21 cellular contexts compared by ENCODE assay signal in the genomic region with DNA sequence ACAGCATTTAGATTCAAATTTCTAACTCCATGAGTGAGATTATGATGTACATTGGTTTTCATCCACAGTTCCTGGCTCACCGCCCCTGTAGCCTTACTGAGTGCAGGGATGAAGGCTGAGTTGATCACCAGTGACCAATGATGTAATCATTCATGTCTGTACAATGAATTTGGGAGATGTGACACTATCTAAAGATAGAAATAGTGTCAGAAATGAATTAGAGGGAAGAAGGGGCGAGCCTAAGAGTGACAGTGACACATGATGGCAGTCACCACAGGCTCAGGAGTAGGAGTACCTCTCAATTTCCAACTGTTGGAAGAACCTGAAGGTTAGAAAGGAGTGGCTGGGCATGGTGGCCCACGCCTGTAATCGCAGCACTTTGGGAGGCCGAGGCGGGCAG. TPM values are rescaled to one million over a fixed set of nuclear protein-coding genes. Genes with fewer than 3 reads are reported as not detected.
DNase-seq lines count a peak whose midpoint lies in the region; ATAC-seq, FAIRE-seq and TF ChIP-seq lines count a peak whose summit lies in the region.
"Had no signal": no experiment of that assay in that cellular context is flagged by ENCODE, and none has a peak within 500 bp of the region (broad histone marks: within the 10 kb centered on the region; RNA-seq: fewer than 3 reads in every experiment).

No MANE protein-coding gene starts in this region.

- H3K4me3 Mint-ChIP-seq in effector memory CD8-positive, alpha-beta T cell = no peak overlapping the region
- no peak overlapping the region for H3K4me3 Mint-ChIP-seq in stimulated activated effector memory CD8-positive, alpha-beta T cell treated with anti-CD3 and anti-CD28 coated beads, Interleukin-12 subunit alpha, Interleukin-12 subunit beta, amount 100 ng/mL, for 72 hours
- H3K4me3 Mint-ChIP-seq: HFFc6 had no signal

- intact Hi-C loops in HepG2 (cut with micrococcal nuclease; ENCODE audit: unreplicated experiment) = no loop called here
- intact Hi-C loops in right lobe of liver (cut with DNase I) = no loop called here

- TF ChIP-seq RAD21 in HepG2 (CRISPR knock-in tag; IDR thresholded peaks at IDR 0.05) = no peak

- H3K4me1 Mint-ChIP-seq in effector memory CD8-positive, alpha-beta T cell (ENCODE audit: low read depth in 2 of 2) = peaks cover 28 to 54% of the 10 kb centered on the region in 2 donors
- peaks cover 41% of the 10 kb centered on the region for H3K4me1 Mint-ChIP-seq in stimulated activated effector memory CD8-positive, alpha-beta T cell treated with anti-CD3 and anti-CD28 coated beads, Interleukin-12 subunit alpha, Interleukin-12 subunit beta, amount 100 ng/mL, for 72 hours

- WGBS in HepG2 (ENCODE audit: low lambda C conversion rate) = 83% methylated on average over 6 of the region's 6 CpGs
- WGBS in right lobe of liver (ENCODE audit: insufficient coverage, low coverage, low lambda C conversion rate, missing lambda C conversion rate) = 45% methylated on average over 2 of the region's 6 CpGs

- no peaks in the 10 kb centered on the region for H3K9me3 Mint-ChIP-seq in effector memory CD8-positive, alpha-beta T cell
- H3K9me3 Mint-ChIP-seq in stimulated activated effector memory CD8-positive, alpha-beta T cell treated with anti-CD3 and anti-CD28 coated beads, Interleukin-12 subunit alpha, Interleukin-12 subunit beta, amount 100 ng/mL, for 72 hours = no peaks in the 10 kb centered on the region
- H3K9me3 Mint-ChIP-seq: HFFc6 had no signal

- peak overlapping the region; percentile 22 to 66 for H3K27ac Mint-ChIP-seq in effector memory CD8-positive, alpha-beta T cell
- H3K27ac Mint-ChIP-seq in stimulated activated effector memory CD8-positive, alpha-beta T cell treated with anti-CD3 and anti-CD28 coated beads, Interleukin-12 subunit alpha, Interleukin-12 subunit beta, amount 100 ng/mL, for 72 hours = peak overlapping the region; percentile 67
- H3K27ac Mint-ChIP-seq: HFFc6 had no signal

- DNase-seq in HepG2 (ENCODE audit: low spot score) (no peak), right lobe of liver (no peak), RKO (ENCODE audit: low spot score) (peak; percentile 19), left lobe of liver (ENCODE audit: low spot score) (no peak)
- DNase-seq in effector memory CD8-positive, alpha-beta T cell = no peak
- DNase-seq in stimulated activated effector memory CD8-positive, alpha-beta T cell treated with anti-CD3 and anti-CD28 coated beads, Interleukin-12 subunit alpha, Interleukin-12 subunit beta, amount 100 ng/mL, for 72 hours (ENCODE audit: low spot score in 2 of 2) = no peak
- no peak for DNase-seq in stimulated activated CD8-positive, alpha-beta memory T cell treated with anti-CD3 and anti-CD28 coated beads, Interleukin-4, amount 100 ng/mL, for 48 hours
- DNase-seq in activated effector memory CD4-positive, alpha-beta T cell treated with anti-CD3 and anti-CD28 coated beads, Interleukin-2, amount 50 U/mL, for 16 hours = no peak
- DNase-seq: DMS79 treated with DMSO at 0.1 percent for 48 hours, H7, HFFc6, Karpas-422, MG63, NCI-H1048, NCI-H1436, NCI-H1930, NCI-H526 treated with DMSO at 0.1 percent for 48 hours had no signal

- H3K4me1 ChIP-seq in HepG2 (ENCODE audit: insufficient read depth, low read length) (peaks cover 18% of the 10 kb centered on the region), right lobe of liver (peaks cover 0 to 13% (median 0%) of the 10 kb centered on the region in 4 donors)

- in situ Hi-C loops in HepG2 (cut with HindIII; ENCODE audit: extremely low pct_ligation_motif_present, low pct_unique_long_range_greater_than_20kb) = loop anchor here (25.0 kb wide), 1 partner anchor 1706 kb away; no protein-coding TSS in a partner anchor

- H2AFZ ChIP-seq in HepG2 (ENCODE audit: low read length) = no peak overlapping the region

- no peak for TF ChIP-seq POLR2A in HepG2 (IDR thresholded peaks at IDR 0.05; ENCODE audit: insufficient read depth in 1 of 2, low read depth in 2 of 2, low read length in 2 of 2)
- TF ChIP-seq POLR2A in right lobe of liver (IDR thresholded peaks at IDR 0.05) = no peak

- H3K79me2 ChIP-seq in HepG2 (ENCODE audit: insufficient read depth, low read length) = peaks cover 35% of the 10 kb centered on the region

- no peak for FAIRE-seq in HepG2 (lab: Jason Lieb, UNC)
- FAIRE-seq: A549 had no signal

- H3K36me3 ChIP-seq in HepG2 (replicated peaks in 1 of 2; ENCODE audit: control insufficient read depth in 1 of 2, insufficient read depth in 2 of 2, low read length in 2 of 2) (0 out of 5 replicates have a peak, but pooled peaks cover 0 to 4% of the 10 kb centered on the region in 2 experiments), right lobe of liver (no peaks in the 10 kb centered on the region)

- ATAC-seq in HepG2 = no peak
- no peak for ATAC-seq in right lobe of liver
- ATAC-seq in effector memory CD8-positive, alpha-beta T cell (replicated peaks) = no peak
- ATAC-seq in stimulated activated effector memory CD8-positive, alpha-beta T cell treated with anti-CD3 and anti-CD28 coated beads, Interleukin-12 subunit alpha, Interleukin-12 subunit beta, amount 100 ng/mL, for 72 hours = no peak
- no peak for ATAC-seq in left lobe of liver
- ATAC-seq: A549, Panc1 had no signal

- H3K9ac ChIP-seq in HepG2 (ENCODE audit: insufficient read depth, low read depth, low read length) = no peak overlapping the region
- H3K9ac ChIP-seq: BLaER1 had no signal

- CTCF ChIA-PET in HepG2 (lab: Yijun Ruan, JAX; ENCODE audit: low intra/inter-chr PET ratio, low total read pairs) = no interaction called here

- no peaks in the 10 kb centered on the region for H3K27me3 Mint-ChIP-seq in effector memory CD8-positive, alpha-beta T cell

- H3K4me2 ChIP-seq in HepG2 (ENCODE audit: low read depth, low read length) = no peak overlapping the region
- H3K4me2 ChIP-seq: A549, BLaER1 had no signal

- TF ChIP-seq CTCF in HepG2 (CRISPR knock-in tag; IDR thresholded peaks at IDR 0.05) (no peak), right lobe of liver (IDR thresholded peaks at IDR 0.05) (no peak)

- H3K9me3 ChIP-seq in HepG2 (ENCODE audit: low read length) (no peaks in the 10 kb centered on the region), right lobe of liver (no peaks in the 10 kb centered on the region)
- H3K9me3 ChIP-seq: A549, BLaER1, SJSA1 had no signal

- POLR2A ChIA-PET in HepG2 (lab: Yijun Ruan, JAX) = no interaction called here

- H3K36me3 Mint-ChIP-seq in effector memory CD8-positive, alpha-beta T cell (ENCODE audit: insufficient read depth) = peaks cover 28% of the 10 kb centered on the region
- H3K36me3 Mint-ChIP-seq in stimulated activated effector memory CD8-positive, alpha-beta T cell treated with anti-CD3 and anti-CD28 coated beads, Interleukin-12 subunit alpha, Interleukin-12 subunit beta, amount 100 ng/mL, for 72 hours = peaks cover 65% of the 10 kb centered on the region

- H3K27ac ChIP-seq in HepG2 (ENCODE audit: extremely low read length, insufficient read depth, low read length) (no peak overlapping the region), right lobe of liver (no peak overlapping the region)
- H3K27ac ChIP-seq: A549, BLaER1, SJSA1 had no signal

- H3K4me3 ChIP-seq in HepG2 (replicated peaks in 1 of 3; ENCODE audit: insufficient read depth in 1 of 3, low read depth in 2 of 3, low read length in 3 of 3) = no peak overlapping the region
- no peak overlapping the region for H3K4me3 ChIP-seq in right lobe of liver
- H3K4me3 ChIP-seq: A549, BLaER1, MG63, SJSA1 had no signal

- H3K27me3 ChIP-seq in HepG2 (ENCODE audit: control insufficient read depth in 1 of 2, insufficient read depth in 2 of 2, low read length in 2 of 2) (no peaks in the 10 kb centered on the region; a peak in 1 of 5 replicates), right lobe of liver (no peaks in the 10 kb centered on the region)
- H3K27me3 ChIP-seq: BLaER1, MG63, SJSA1 had no signal

- BruUV-seq in HepG2 (replicated peaks; lab: Mats Ljungman, UMichigan) = no TSS peak

- TF ChIP-seq EP300 in HepG2 (IDR thresholded peaks at IDR 0.05; ENCODE audit: low read depth in 2 of 2, low read length in 2 of 2) = no peak
- no peak for TF ChIP-seq EP300 in HepG2 (CRISPR knock-in tag; IDR thresholded peaks at IDR 0.05; ENCODE audit: borderline replicate concordance)

- H4K20me1 ChIP-seq in HepG2 (ENCODE audit: insufficient read depth, low read length) = no peaks in the 10 kb centered on the region
- H4K20me1 ChIP-seq: BLaER1 had no signal

RNA-seq across cellular contexts. Expression of a gene that starts 3.2 kb away (rescaled TPM):
- total RNA-seq in HepG2 (2016; rRNA removed; fragmentation: Illumina TruSeq; extraction: Trizol) (6.8 and 8.4 TPM in 2 replicates), right lobe of liver (1 to 10 TPM; 3.2 to 4.9 (median 3.3) TPM), left lobe of liver (2.0 TPM)
- 2.2 and 2.6 TPM in 2 replicates for total RNA-seq in HepG2 (2016; cell fraction: cytosol; rRNA removed; fragmentation: Illumina TruSeq; extraction: Trizol; ENCODE audit: low read depth)
- 10.4 and 11.1 TPM in 2 replicates for total RNA-seq in HepG2 (2016; cell fraction: insoluble cytoplasmic fraction; rRNA removed; fragmentation: Illumina TruSeq; extraction: Trizol)
- 7.2 and 9.1 TPM in 2 replicates for total RNA-seq in HepG2 (2016; cell fraction: membrane; rRNA removed; fragmentation: Illumina TruSeq; extraction: Trizol)
- 14.4 and 14.8 TPM in 2 replicates for total RNA-seq in HepG2 (2016; cell fraction: nucleus; rRNA removed; fragmentation: Illumina TruSeq; extraction: Trizol)
- 5.6 and 8.1 TPM in 2 replicates for polyA plus RNA-seq in HepG2 (2011; rRNA removed)
- polyA plus RNA-seq in HepG2 (2011; cell fraction: cytosol; rRNA removed) = 2.8 and 3.9 TPM in 2 replicates
- polyA plus RNA-seq in HepG2 (2011; cell fraction: nucleus; rRNA removed) = 5.4 and 6.7 TPM in 2 replicates
- 5.7 and 6.2 TPM in 2 replicates for polyA plus RNA-seq in HepG2 (2012)
- polyA plus RNA-seq in HepG2 (2016; cell fraction: cytosol; fragmentation: Illumina TruSeq; extraction: Trizol; ENCODE audit: low read depth) = 2.6 and 3.4 TPM in 2 replicates
- polyA plus RNA-seq in HepG2 (2016; cell fraction: insoluble cytoplasmic fraction; fragmentation: Illumina TruSeq; extraction: Trizol; ENCODE audit: low read depth) = 9.9 and 13.8 TPM in 2 replicates
- 4.2 and 5.2 TPM in 2 replicates for polyA plus RNA-seq in HepG2 (2016; cell fraction: membrane; fragmentation: Illumina TruSeq; extraction: Trizol; ENCODE audit: low read depth)
- polyA plus RNA-seq in HepG2 (2016; cell fraction: nucleus; fragmentation: Illumina TruSeq; extraction: Trizol; ENCODE audit: insufficient read depth, low read depth) = 22.4 and 23.4 TPM in 2 replicates
- 4.1 and 12.7 TPM in 2 replicates for polyA minus RNA-seq in HepG2 (2011; rRNA and poly(A)+ RNA removed; ENCODE audit: low replicate concordance)
- polyA minus RNA-seq in HepG2 (2011; cell fraction: cytosol; rRNA and poly(A)+ RNA removed) = 3.7 and 3.9 TPM in 2 replicates
- polyA minus RNA-seq in HepG2 (2011; cell fraction: nucleus; rRNA and poly(A)+ RNA removed) = 20.5 and 21.6 TPM in 2 replicates

RNA-seq across cellular contexts. Expression of a gene that starts 3.2 kb away (rescaled TPM):
- total RNA-seq in HepG2 (2016; rRNA removed; fragmentation: Illumina TruSeq; extraction: Trizol) = 33.0 and 47.0 TPM in 2 replicates
- 4.3 and 6.1 TPM in 2 replicates for total RNA-seq in HepG2 (2016; cell fraction: cytosol; rRNA removed; fragmentation: Illumina TruSeq; extraction: Trizol; ENCODE audit: low read depth)
- total RNA-seq in HepG2 (2016; cell fraction: insoluble cytoplasmic fraction; rRNA removed; fragmentation: Illumina TruSeq; extraction: Trizol) = 32.7 and 45.7 TPM in 2 replicates
- total RNA-seq in HepG2 (2016; cell fraction: membrane; rRNA removed; fragmentation: Illumina TruSeq; extraction: Trizol) = 8.2 and 9.5 TPM in 2 replicates
- 28.1 and 31.1 TPM in 2 replicates for total RNA-seq in HepG2 (2016; cell fraction: nucleus; rRNA removed; fragmentation: Illumina TruSeq; extraction: Trizol)
- polyA plus RNA-seq in HepG2 (2011; rRNA removed) = 5.5 and 9.6 TPM in 2 replicates
- 3.2 TPM in 2 replicates for polyA plus RNA-seq in HepG2 (2011; cell fraction: cytosol; rRNA removed)
- polyA plus RNA-seq in HepG2 (2011; cell fraction: nucleus; rRNA removed) = 5.3 and 6.6 TPM in 2 replicates
- polyA plus RNA-seq in HepG2 (2012) = 6.5 and 14.5 TPM in 2 replicates
- polyA plus RNA-seq in HepG2 (2016; cell fraction: cytosol; fragmentation: Illumina TruSeq; extraction: Trizol; ENCODE audit: low read depth) = 2.0 and 2.1 TPM in 2 replicates
- 37.2 and 40.2 TPM in 2 replicates for polyA plus RNA-seq in HepG2 (2016; cell fraction: insoluble cytoplasmic fraction; fragmentation: Illumina TruSeq; extraction: Trizol; ENCODE audit: low read depth)
- 2.4 and 3.5 TPM in 2 replicates for polyA plus RNA-seq in HepG2 (2016; cell fraction: membrane; fragmentation: Illumina TruSeq; extraction: Trizol; ENCODE audit: low read depth)
- polyA plus RNA-seq in HepG2 (2016; cell fraction: nucleus; fragmentation: Illumina TruSeq; extraction: Trizol; ENCODE audit: insufficient read depth, low read depth) = 23.0 and 26.5 TPM in 2 replicates
- 6.0 and 39.3 TPM in 2 replicates for polyA minus RNA-seq in HepG2 (2011; rRNA and poly(A)+ RNA removed; ENCODE audit: low replicate concordance)
- 5.6 and 7.0 TPM in 2 replicates for polyA minus RNA-seq in HepG2 (2011; cell fraction: cytosol; rRNA and poly(A)+ RNA removed)
- 32.8 and 47.0 TPM in 2 replicates for polyA minus RNA-seq in HepG2 (2011; cell fraction: nucleus; rRNA and poly(A)+ RNA removed)
- total RNA-seq in right lobe of liver = 1 to 10 TPM in 2 of 6 experiments, under 1 TPM in 3, not detected in 1; 0.34 to 1.6 (median 0.55) TPM
- total RNA-seq in left lobe of liver = 0.18 TPM
